Comparison of ENCODE assay signal across 24 cellular contexts in the genomic region with DNA sequence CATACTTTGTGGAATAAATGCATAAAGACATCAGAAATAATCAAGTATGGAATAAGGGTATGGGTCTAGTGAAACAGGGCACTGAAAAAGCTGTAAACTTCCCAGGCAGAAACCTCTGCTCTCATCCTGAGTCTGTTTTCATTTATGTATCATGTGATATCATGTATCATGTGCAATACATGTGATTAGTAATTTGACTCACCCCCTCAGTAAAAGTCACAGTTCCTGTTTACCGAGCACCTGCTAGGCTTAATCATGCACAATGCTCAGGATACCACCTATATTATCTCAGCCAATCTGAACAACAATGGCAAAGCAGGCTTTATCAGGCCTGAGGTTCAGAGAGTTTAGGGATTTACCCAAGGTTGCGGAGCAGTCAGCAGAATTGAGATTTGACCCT.
DNase-seq lines count a peak whose midpoint lies in the region; ATAC-seq and TF ChIP-seq lines count a peak whose summit lies in the region.
"Had no signal": no experiment of that assay in that cellular context is flagged by ENCODE, and none has a peak within 500 bp of the region (broad histone marks: within the 10 kb centered on the region; RNA-seq: fewer than 3 reads in every experiment).

No MANE protein-coding gene starts in this region.

- H3K4me3 ChIP-seq in PC-3 (ENCODE audit: low read length) = no peak overlapping the region
- H3K4me3 ChIP-seq: SJSA1 had no signal

- TF ChIP-seq CTCF in PC-3 (conservative IDR thresholded peaks at IDR 0.05; ENCODE audit: low read depth, low read length) = no peak
- no peak for TF ChIP-seq CTCF in foreskin keratinocyte (conservative IDR thresholded peaks at IDR 0.05)

- no peak overlapping the region for H3K4me2 ChIP-seq in PC-3 (ENCODE audit: low read length)

- no peaks in the 10 kb centered on the region for H3K79me2 ChIP-seq in PC-3 (ENCODE audit: low read length)

- no peaks in the 10 kb centered on the region for H3K36me3 ChIP-seq in PC-3 (ENCODE audit: low read depth, low read length)
- H3K36me3 ChIP-seq: SJSA1 had no signal

- H3K9me3 ChIP-seq in PC-3 (ENCODE audit: low read length) = peaks cover 7% of the 10 kb centered on the region
- H3K9me3 ChIP-seq: SJSA1 had no signal

- H3K27me3 ChIP-seq in PC-3 (ENCODE audit: low read length) (no peaks in the 10 kb centered on the region), foreskin keratinocyte (no peaks in the 10 kb centered on the region)
- H3K27me3 ChIP-seq: SJSA1 had no signal

- no peaks in the 10 kb centered on the region for H3K4me1 ChIP-seq in PC-3 (ENCODE audit: insufficient read depth, low read length)
- H3K4me1 ChIP-seq in foreskin keratinocyte = peaks cover 24% of the 10 kb centered on the region
- H3K4me1 ChIP-seq: SJSA1 had no signal

- H4K20me1 ChIP-seq in PC-3 (ENCODE audit: low read length) = no peaks in the 10 kb centered on the region

- intact Hi-C loops in PC-3 (cut with micrococcal nuclease) = no loop called here

- CTCF ChIA-PET in PC-3 (lab: Charles Lee) = no interaction called here

- H3K27ac ChIP-seq in PC-3 (ENCODE audit: low read length) = no peak overlapping the region
- no peak overlapping the region for H3K27ac ChIP-seq in foreskin keratinocyte
- H3K27ac ChIP-seq: 22Rv1, C4-2B, SJSA1 had no signal

- DNase-seq in DMS53 (lab: John Stamatoyannopoulos, UW) (peak; percentile 51), DMS53 treated with DMSO at 0.1 percent for 48 hours (lab: John Stamatoyannopoulos, UW; ENCODE audit: unreplicated experiment) (no peak), NCI-H2029 treated with DMSO at 0.1 percent for 48 hours (lab: John Stamatoyannopoulos, UW) (peak; percentile 9), PC-3 (peak; percentile 9), foreskin keratinocyte (no peak), NCI-H524 treated with DMSO at 0.1 percent for 48 hours (lab: John Stamatoyannopoulos, UW) (no peak), DMS79 treated with DMSO at 0.1 percent for 48 hours (lab: John Stamatoyannopoulos, UW) (no peak)
- DNase-seq: CD8-positive, alpha-beta T cell; DMS 273 treated with DMSO at 0.1 percent for 48 hours; HCEC 1CT; NCI-H1092; NCI-H1417 treated with DMSO at 0.1 percent for 48 hours; NCI-H1694 treated with DMSO at 0.1 percent for 48 hours; NCI-H2107; NCI-H226; NCI-H510A; NCI-H82; NK-92 treated with Interleukin-12 subunit alpha and Interleukin-12 subunit beta, amount 100 ng/mL, for 24 hours; Right ventricle myocardium superior; RPMI8226 had no signal

- POLR2A ChIA-PET in PC-3 (lab: Charles Lee; ENCODE audit: unreplicated experiment) = no interaction called here

- H3K9ac ChIP-seq in PC-3 (ENCODE audit: low read length) = no peak overlapping the region

- ATAC-seq in PC-3 (no peak), foreskin keratinocyte (peak; percentile 69), GM21447 (IDR thresholded peaks at IDR 0.05; ENCODE audit: unreplicated experiment) (no peak)
- ATAC-seq: CD8-positive, alpha-beta T cell had no signal

- no peaks in the 10 kb centered on the region for H3F3A ChIP-seq in PC-3 (ENCODE audit: low read length, unreplicated experiment)

- H3K9me2 ChIP-seq in PC-3 (replicated peaks; ENCODE audit: low read length) = no peaks in the 10 kb centered on the region

- no peak overlapping the region for H2AFZ ChIP-seq in PC-3 (ENCODE audit: low read length)

- no TSS peak for BruUV-seq in PC-3 (replicated peaks; lab: Mats Ljungman, UMichigan)

Comparison
In these comparisons a context has a peak if more than half of its experiments do, and no peak if none do; other contexts are left out.
1. DNase-seq: peak in DMS53 (single experiment), NCI-H2029 treated with DMSO at 0.1 percent for 48 hours (single experiment) and PC-3 (single experiment); none in DMS53 treated with DMSO at 0.1 percent for 48 hours (single experiment), foreskin keratinocyte (0 of 2), NCI-H524 treated with DMSO at 0.1 percent for 48 hours (single experiment) and DMS79 treated with DMSO at 0.1 percent for 48 hours (single experiment).